1 cellular context compared by ENCODE assay signal in the genomic region with DNA sequence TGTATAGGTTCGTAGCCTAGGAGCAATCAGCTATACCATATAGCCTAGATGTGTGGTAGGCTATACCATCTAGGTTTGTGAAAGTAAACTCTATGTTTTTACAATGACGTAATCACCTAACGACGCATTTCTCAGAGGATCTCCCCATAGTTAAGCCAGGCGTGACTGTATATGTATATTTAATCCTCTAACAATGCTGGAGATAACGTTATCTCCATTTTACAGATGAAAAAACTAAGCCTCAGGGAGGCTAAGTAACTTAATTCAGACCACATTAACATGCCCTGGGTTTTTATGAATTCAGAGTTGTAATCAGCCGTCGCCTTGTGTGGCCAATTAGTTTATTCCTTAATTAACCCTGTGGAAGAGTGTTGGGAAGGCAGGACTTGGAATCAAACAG.
TF ChIP-seq lines count a peak whose summit lies in the region.

No MANE protein-coding gene starts in this region.

TF ChIP-seq in HEK293, 187 proteins besides CTCF, POLR2A, EP300 and RAD21 (continued from another document and continues in another):
- TF ChIP-seq, protein P1, sequence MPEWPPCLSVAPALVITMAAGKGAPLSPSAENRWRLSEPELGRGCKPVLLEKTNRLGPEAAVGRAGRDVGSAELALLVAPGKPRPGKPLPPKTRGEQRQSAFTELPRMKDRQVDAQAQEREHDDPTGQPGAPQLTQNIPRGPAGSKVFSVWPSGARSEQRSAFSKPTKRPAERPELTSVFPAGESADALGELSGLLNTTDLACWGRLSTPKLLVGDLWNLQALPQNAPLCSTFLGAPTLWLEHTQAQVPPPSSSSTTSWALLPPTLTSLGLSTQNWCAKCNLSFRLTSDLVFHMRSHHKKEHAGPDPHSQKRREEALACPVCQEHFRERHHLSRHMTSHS (tag by site-specific recombination; IDR thresholded peaks at IDR 0.05): no peak
- TF ChIP-seq EGR2 (tag by site-specific recombination; IDR thresholded peaks at IDR 0.05; ENCODE audit: low read depth): no peak
- TF ChIP-seq GLIS1 (tag by site-specific recombination; IDR thresholded peaks at IDR 0.05): peak; percentile 79
- TF ChIP-seq PBX3 (CRISPR knock-in tag; IDR thresholded peaks at IDR 0.05): no peak
- TF ChIP-seq ZNF558 (tag by site-specific recombination; IDR thresholded peaks at IDR 0.05): peak; percentile 65; the same call in 1 of the 2 replicates
- TF ChIP-seq ZNF48 (tag by site-specific recombination; IDR thresholded peaks at IDR 0.05): no peak
- TF ChIP-seq ZNF426 (tag by site-specific recombination; IDR thresholded peaks at IDR 0.05): no peak
- no peak for TF ChIP-seq ZNF214 (tag by site-specific recombination; IDR thresholded peaks at IDR 0.05; ENCODE audit: borderline replicate concordance)
- TF ChIP-seq ZNF416 (tag by site-specific recombination; IDR thresholded peaks at IDR 0.05): no peak
- peak; percentile 42; the same call in 1 of the 2 replicates for TF ChIP-seq WT1 (tag by site-specific recombination; IDR thresholded peaks at IDR 0.05)
- 0 out of 2 replicates have a peak, but pooled peaks have one; percentile 35 for TF ChIP-seq IKZF3 (tag by site-specific recombination; IDR thresholded peaks at IDR 0.05)
- peak; percentile 27; the same call in 1 of the 2 replicates for TF ChIP-seq ZNF513 (tag by site-specific recombination; IDR thresholded peaks at IDR 0.05)
- no peak for TF ChIP-seq ZNF621 (tag by site-specific recombination; IDR thresholded peaks at IDR 0.05)
- TF ChIP-seq ELK4 (IDR thresholded peaks at IDR 0.05; ENCODE audit: borderline replicate concordance, low read depth, low read length): no peak
- no peak for TF ChIP-seq GLIS2 (tag by site-specific recombination; IDR thresholded peaks at IDR 0.05)
- TF ChIP-seq ZNF580 (tag by site-specific recombination; IDR thresholded peaks at IDR 0.05): 0 out of 2 replicates have a peak, but pooled peaks have one; percentile 48
- TF ChIP-seq ZNF335 (tag by site-specific recombination; conservative IDR thresholded peaks at IDR 0.05): no peak
- TF ChIP-seq ZXDB (tag by site-specific recombination; IDR thresholded peaks at IDR 0.05): peak; percentile 83
- no peak for TF ChIP-seq ZNF514 (tag by site-specific recombination; IDR thresholded peaks at IDR 0.05)
- no peak for TF ChIP-seq ZNF76 (tag by site-specific recombination; IDR thresholded peaks at IDR 0.05; ENCODE audit: borderline replicate concordance, low read depth)
- 0 out of 2 replicates have a peak, but pooled peaks have one; percentile 20 for TF ChIP-seq FEZF1 (tag by site-specific recombination; IDR thresholded peaks at IDR 0.05)
- TF ChIP-seq KLF1 (tag by site-specific recombination; IDR thresholded peaks at IDR 0.05): 0 out of 2 replicates have a peak, but pooled peaks have one; percentile 31
- TF ChIP-seq, protein P2, sequence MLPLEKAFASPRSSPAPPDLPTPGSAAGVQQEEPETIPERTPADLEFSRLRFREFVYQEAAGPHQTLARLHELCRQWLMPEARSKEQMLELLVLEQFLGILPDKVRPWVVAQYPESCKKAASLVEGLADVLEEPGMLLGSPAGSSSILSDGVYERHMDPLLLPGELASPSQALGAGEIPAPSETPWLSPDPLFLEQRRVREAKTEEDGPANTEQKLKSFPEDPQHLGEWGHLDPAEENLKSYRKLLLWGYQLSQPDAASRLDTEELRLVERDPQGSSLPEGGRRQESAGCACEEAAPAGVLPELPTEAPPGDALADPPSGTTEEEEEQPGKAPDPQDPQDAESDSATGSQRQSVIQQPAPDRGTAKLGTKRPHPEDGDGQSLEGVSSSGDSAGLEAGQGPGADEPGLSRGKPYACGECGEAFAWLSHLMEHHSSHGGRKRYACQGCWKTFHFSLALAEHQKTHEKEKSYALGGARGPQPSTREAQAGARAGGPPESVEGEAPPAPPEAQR (tag by site-specific recombination; IDR thresholded peaks at IDR 0.05): no peak
- no peak for TF ChIP-seq ZNF175 (tag by site-specific recombination; IDR thresholded peaks at IDR 0.05)
- no peak for TF ChIP-seq ZBTB21 (tag by site-specific recombination; IDR thresholded peaks at IDR 0.05)
- TF ChIP-seq GLI4 (tag by site-specific recombination; IDR thresholded peaks at IDR 0.05): no peak
- TF ChIP-seq ZNF202 (tag by site-specific recombination; IDR thresholded peaks at IDR 0.05; ENCODE audit: borderline replicate concordance): no peak
- no peak for TF ChIP-seq ZBTB26 (tag by site-specific recombination; optimal IDR thresholded peaks at IDR 0.05)
- no peak for TF ChIP-seq ZSCAN23 (tag by site-specific recombination; IDR thresholded peaks at IDR 0.05)
- no peak for TF ChIP-seq ZBTB1 (tag by site-specific recombination; IDR thresholded peaks at IDR 0.05)
- peak; percentile 34; the same call in 1 of the 2 replicates for TF ChIP-seq KLF17 (tag by site-specific recombination; IDR thresholded peaks at IDR 0.05)
- peak; percentile 32; the same call in 1 of the 2 replicates for TF ChIP-seq ZNF10 (tag by site-specific recombination; IDR thresholded peaks at IDR 0.05)
- TF ChIP-seq ZNF777 (tag by site-specific recombination; IDR thresholded peaks at IDR 0.05; ENCODE audit: borderline replicate concordance): no peak
- TF ChIP-seq ZNF394 (tag by site-specific recombination; IDR thresholded peaks at IDR 0.05; ENCODE audit: borderline replicate concordance): no peak
- TF ChIP-seq ZNF366 (tag by site-specific recombination; conservative IDR thresholded peaks at IDR 0.05): 0 out of 2 replicates have a peak, but pooled peaks have one; percentile 21
- TF ChIP-seq HOXC10 (CRISPR knock-in tag; IDR thresholded peaks at IDR 0.05): no peak
- no peak for TF ChIP-seq ZNF830 (tag by site-specific recombination; IDR thresholded peaks at IDR 0.05; ENCODE audit: low read depth)
- TF ChIP-seq ZNF610 (tag by site-specific recombination; IDR thresholded peaks at IDR 0.05; ENCODE audit: borderline replicate concordance): no peak
- TF ChIP-seq, protein P3, sequence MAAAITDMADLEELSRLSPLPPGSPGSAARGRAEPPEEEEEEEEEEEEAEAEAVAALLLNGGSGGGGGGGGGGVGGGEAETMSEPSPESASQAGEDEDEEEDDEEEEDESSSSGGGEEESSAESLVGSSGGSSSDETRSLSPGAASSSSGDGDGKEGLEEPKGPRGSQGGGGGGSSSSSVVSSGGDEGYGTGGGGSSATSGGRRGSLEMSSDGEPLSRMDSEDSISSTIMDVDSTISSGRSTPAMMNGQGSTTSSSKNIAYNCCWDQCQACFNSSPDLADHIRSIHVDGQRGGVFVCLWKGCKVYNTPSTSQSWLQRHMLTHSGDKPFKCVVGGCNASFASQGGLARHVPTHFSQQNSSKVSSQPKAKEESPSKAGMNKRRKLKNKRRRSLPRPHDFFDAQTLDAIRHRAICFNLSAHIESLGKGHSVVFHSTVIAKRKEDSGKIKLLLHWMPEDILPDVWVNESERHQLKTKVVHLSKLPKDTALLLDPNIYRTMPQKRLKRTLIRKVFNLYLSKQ (tag by site-specific recombination; IDR thresholded peaks at IDR 0.05; ENCODE audit: borderline replicate concordance): no peak
- no peak for TF ChIP-seq ZNF211 (tag by site-specific recombination; IDR thresholded peaks at IDR 0.05; ENCODE audit: low read depth)
- no peak for TF ChIP-seq ZSCAN16 (tag by site-specific recombination; IDR thresholded peaks at IDR 0.05)
- TF ChIP-seq ZNF239 (tag by site-specific recombination; IDR thresholded peaks at IDR 0.05): no peak
- TF ChIP-seq, protein P4, sequence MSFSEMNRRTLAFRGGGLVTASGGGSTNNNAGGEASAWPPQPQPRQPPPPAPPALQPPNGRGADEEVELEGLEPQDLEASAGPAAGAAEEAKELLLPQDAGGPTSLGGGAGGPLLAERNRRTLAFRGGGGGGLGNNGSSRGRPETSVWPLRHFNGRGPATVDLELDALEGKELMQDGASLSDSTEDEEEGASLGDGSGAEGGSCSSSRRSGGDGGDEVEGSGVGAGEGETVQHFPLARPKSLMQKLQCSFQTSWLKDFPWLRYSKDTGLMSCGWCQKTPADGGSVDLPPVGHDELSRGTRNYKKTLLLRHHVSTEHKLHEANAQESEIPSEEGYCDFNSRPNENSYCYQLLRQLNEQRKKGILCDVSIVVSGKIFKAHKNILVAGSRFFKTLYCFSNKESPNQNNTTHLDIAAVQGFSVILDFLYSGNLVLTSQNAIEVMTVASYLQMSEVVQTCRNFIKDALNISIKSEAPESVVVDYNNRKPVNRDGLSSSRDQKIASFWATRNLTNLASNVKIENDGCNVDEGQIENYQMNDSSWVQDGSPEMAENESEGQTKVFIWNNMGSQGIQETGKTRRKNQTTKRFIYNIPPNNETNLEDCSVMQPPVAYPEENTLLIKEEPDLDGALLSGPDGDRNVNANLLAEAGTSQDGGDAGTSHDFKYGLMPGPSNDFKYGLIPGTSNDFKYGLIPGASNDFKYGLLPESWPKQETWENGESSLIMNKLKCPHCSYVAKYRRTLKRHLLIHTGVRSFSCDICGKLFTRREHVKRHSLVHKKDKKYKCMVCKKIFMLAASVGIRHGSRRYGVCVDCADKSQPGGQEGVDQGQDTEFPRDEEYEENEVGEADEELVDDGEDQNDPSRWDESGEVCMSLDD (tag by site-specific recombination; IDR thresholded peaks at IDR 0.05): no peak
- TF ChIP-seq, protein P5, sequence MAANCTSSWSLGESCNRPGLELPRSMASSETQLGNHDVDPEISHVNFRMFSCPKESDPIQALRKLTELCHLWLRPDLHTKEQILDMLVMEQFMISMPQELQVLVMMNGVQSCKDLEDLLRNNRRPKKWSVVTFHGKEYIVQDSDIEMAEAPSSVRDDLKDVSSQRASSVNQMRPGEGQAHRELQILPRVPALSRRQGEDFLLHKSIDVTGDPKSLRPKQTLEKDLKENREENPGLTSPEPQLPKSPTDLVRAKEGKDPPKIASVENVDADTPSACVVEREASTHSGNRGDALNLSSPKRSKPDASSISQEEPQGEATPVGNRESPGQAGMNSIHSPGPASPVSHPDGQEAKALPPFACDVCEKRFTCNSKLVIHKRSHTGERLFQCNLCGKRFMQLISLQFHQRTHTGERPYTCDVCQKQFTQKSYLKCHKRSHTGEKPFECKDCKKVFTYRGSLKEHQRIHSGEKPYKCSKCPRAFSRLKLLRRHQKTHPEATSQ (tag by site-specific recombination; IDR thresholded peaks at IDR 0.05): no peak
- TF ChIP-seq ZNF24 (tag by site-specific recombination; IDR thresholded peaks at IDR 0.05): 0 out of 2 replicates have a peak, but pooled peaks have one; percentile 39
- TF ChIP-seq KLF8 (tag by site-specific recombination; IDR thresholded peaks at IDR 0.05): peak; percentile 65
- TF ChIP-seq ZNF140 (tag by site-specific recombination; IDR thresholded peaks at IDR 0.05): no peak
- TF ChIP-seq KLF16 (tag by site-specific recombination; IDR thresholded peaks at IDR 0.05): no peak
- 0 out of 2 replicates have a peak, but pooled peaks have one; percentile 70 for TF ChIP-seq ZNF561 (tag by site-specific recombination; IDR thresholded peaks at IDR 0.05; ENCODE audit: borderline replicate concordance)
- peak; percentile 54; the same call in 1 of the 2 replicates for TF ChIP-seq OSR2 (tag by site-specific recombination; IDR thresholded peaks at IDR 0.05)
- no peak for TF ChIP-seq ZNF544 (tag by site-specific recombination; IDR thresholded peaks at IDR 0.05)
